Comparison of ENCODE assay signal across 17 cellular contexts in genomic region chr2:60296219-60296955, GRCh38.
DNase-seq lines count a peak whose midpoint lies in the region; ATAC-seq and TF ChIP-seq lines count a peak whose summit lies in the region.
"Had no signal": no experiment of that assay in that cellular context is flagged by ENCODE, and none has a peak within 500 bp of the region (broad histone marks: within the 10 kb centered on the region; RNA-seq: fewer than 3 reads in every experiment).

No MANE protein-coding gene starts in this region.

- ATAC-seq in activated B cell treated with CpG ODN at 0.5 μM for 24 hours (ENCODE audit: low read depth), result peak; percentile 52
- ATAC-seq in HG02571 (IDR thresholded peaks at IDR 0.05; ENCODE audit: unreplicated experiment), result no peak
- ATAC-seq in HG03457 (IDR thresholded peaks at IDR 0.05; ENCODE audit: unreplicated experiment), result no peak
- ATAC-seq: Panc1 had no signal

- H3K27ac ChIP-seq in esophagus squamous epithelium (peak overlapping the region; percentile 74 to 83 (median 78)), skin epidermis (peak overlapping the region in 15 of 21 experiments; percentile 29 to 82 (median 59))
- H3K27ac ChIP-seq: C4-2B, HL-60 had no signal

- intact Hi-C loops in activated B cell treated with CpG ODN at 0.5 μM for 24 hours (cut with micrococcal nuclease), result no loop called here
- intact Hi-C loops in esophagus squamous epithelium (cut with DNase I), result no loop called here

- H3K36me3 Mint-ChIP-seq in activated B cell treated with CpG ODN at 0.5 μM for 24 hours (ENCODE audit: low read depth), result no peaks in the 10 kb centered on the region

- no peaks in the 10 kb centered on the region for H3K27me3 ChIP-seq in esophagus squamous epithelium
- H3K27me3 ChIP-seq: SJCRH30 had no signal

- H3K4me1 ChIP-seq in esophagus squamous epithelium, result peaks cover 0 to 46% (median 17%) of the 10 kb centered on the region in 3 donors

- H3K9me3 Mint-ChIP-seq in activated B cell treated with CpG ODN at 0.5 μM for 24 hours, result no peaks in the 10 kb centered on the region

- POLR2A ChIA-PET in activated B cell treated with CpG ODN at 0.5 μM for 24 hours (lab: Charles Lee), result interaction anchor here (0.9 kb wide), 1 partner anchor 41 kb away, joined by 3 read pairs; no protein-coding TSS in a partner anchor

- H3K4me1 Mint-ChIP-seq in activated B cell treated with CpG ODN at 0.5 μM for 24 hours, result peaks cover 36% of the 10 kb centered on the region

- TF ChIP-seq CTCF in activated B cell treated with CpG ODN at 0.5 μM for 24 hours (IDR thresholded peaks at IDR 0.05), result no peak
- no peak for TF ChIP-seq CTCF in esophagus squamous epithelium (IDR thresholded peaks at IDR 0.05)

- WGBS in esophagus squamous epithelium, 2 donors, result 27 to 67% methylated on average over 5 of the region's 8 CpGs

- TF ChIP-seq POLR2A in esophagus squamous epithelium (IDR thresholded peaks at IDR 0.05), result no peak

- H3K4me3 ChIP-seq in esophagus squamous epithelium (no peak overlapping the region), skin epidermis (no peak overlapping the region)

- H3K27ac Mint-ChIP-seq in activated B cell treated with CpG ODN at 0.5 μM for 24 hours, result peak overlapping the region; percentile 46
- H3K27ac Mint-ChIP-seq: H9 had no signal

- peak overlapping the region; percentile 33 for H3K4me3 Mint-ChIP-seq in activated B cell treated with CpG ODN at 0.5 μM for 24 hours
- H3K4me3 Mint-ChIP-seq: H9 had no signal

- H3K27me3 Mint-ChIP-seq in activated B cell treated with CpG ODN at 0.5 μM for 24 hours, result no peaks in the 10 kb centered on the region

- H3K9me3 ChIP-seq in esophagus squamous epithelium, result no peaks in the 10 kb centered on the region

- no peaks in the 10 kb centered on the region for H3K36me3 ChIP-seq in esophagus squamous epithelium
- H3K36me3 ChIP-seq: SJCRH30 had no signal

- no peak for DNase-seq in activated B cell treated with CpG ODN at 0.5 μM for 24 hours
- DNase-seq in esophagus squamous epithelium (lab: John Stamatoyannopoulos, UW), result no peak
- DNase-seq in glomerular visceral epithelial cell (ENCODE audit: extremely low spot score), result no peak
- DNase-seq in NCI-H510A treated with DMSO at 0.1 percent for 48 hours (lab: John Stamatoyannopoulos, UW), result no peak
- DNase-seq: ACHN, IMR-90, NCI-H1417, NCI-H187, NCI-H226 had no signal

- CTCF ChIA-PET in activated B cell treated with CpG ODN at 0.5 μM for 24 hours (lab: Charles Lee), result interaction anchor here (0.6 to 0.8 kb wide), 2 partner anchors 8 to 159 kb away, joined by 3 read pairs; no protein-coding TSS in a partner anchor
